1 cellular context compared by ENCODE assay signal in the genomic region with DNA sequence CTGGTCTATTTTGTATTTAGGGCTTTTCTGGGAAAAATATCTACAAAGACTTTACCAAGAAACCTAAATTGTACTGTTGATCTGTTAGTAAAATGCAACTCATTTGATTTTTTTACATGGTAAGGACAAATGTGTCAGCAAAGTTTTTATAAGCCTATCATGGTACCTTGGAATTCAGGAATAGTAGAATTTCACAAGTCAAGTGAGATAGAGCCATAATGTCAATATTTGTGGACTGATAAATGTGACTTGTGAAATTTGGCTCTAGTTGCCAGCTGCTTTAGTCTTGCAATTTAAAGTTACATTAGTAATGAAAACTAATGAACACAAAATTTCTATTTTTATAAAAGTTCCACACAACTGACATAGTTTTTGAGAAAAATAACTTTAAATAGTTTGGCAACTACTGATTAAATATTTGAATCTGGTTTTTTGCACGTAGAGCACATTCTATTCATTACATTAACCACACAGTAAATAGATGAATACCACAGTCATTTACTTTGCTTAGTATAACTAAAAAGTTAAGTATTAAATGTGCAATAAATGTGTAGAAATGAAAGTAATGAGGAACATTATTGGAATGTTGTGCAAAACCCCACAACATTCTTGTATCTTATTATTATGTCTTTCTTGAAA.
TF ChIP-seq lines count a peak whose summit lies in the region.

No MANE protein-coding gene starts in this region.

TF ChIP-seq in SK-N-SH, 30 proteins besides CTCF, POLR2A, EP300 and RAD21:
- TF ChIP-seq GATA2 (CRISPR knock-in tag; IDR thresholded peaks at IDR 0.05) = no peak
- TF ChIP-seq, protein P1, sequence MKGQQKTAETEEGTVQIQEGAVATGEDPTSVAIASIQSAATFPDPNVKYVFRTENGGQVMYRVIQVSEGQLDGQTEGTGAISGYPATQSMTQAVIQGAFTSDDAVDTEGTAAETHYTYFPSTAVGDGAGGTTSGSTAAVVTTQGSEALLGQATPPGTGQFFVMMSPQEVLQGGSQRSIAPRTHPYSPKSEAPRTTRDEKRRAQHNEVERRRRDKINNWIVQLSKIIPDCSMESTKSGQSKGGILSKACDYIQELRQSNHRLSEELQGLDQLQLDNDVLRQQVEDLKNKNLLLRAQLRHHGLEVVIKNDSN (IDR thresholded peaks at IDR 0.05; ENCODE audit: borderline replicate concordance, low read depth) = no peak
- TF ChIP-seq FOXM1 (IDR thresholded peaks at IDR 0.05; ENCODE audit: low read depth) = no peak
- TF ChIP-seq, protein P2, sequence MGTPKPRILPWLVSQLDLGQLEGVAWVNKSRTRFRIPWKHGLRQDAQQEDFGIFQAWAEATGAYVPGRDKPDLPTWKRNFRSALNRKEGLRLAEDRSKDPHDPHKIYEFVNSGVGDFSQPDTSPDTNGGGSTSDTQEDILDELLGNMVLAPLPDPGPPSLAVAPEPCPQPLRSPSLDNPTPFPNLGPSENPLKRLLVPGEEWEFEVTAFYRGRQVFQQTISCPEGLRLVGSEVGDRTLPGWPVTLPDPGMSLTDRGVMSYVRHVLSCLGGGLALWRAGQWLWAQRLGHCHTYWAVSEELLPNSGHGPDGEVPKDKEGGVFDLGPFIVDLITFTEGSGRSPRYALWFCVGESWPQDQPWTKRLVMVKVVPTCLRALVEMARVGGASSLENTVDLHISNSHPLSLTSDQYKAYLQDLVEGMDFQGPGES (IDR thresholded peaks at IDR 0.05; ENCODE audit: low read depth, low read length) = no peak
- TF ChIP-seq NFIC (IDR thresholded peaks at IDR 0.05; ENCODE audit: borderline replicate concordance) = no peak
- TF ChIP-seq SIN3A (IDR thresholded peaks at IDR 0.05; ENCODE audit: borderline replicate concordance, low read depth, low read length) = no peak
- TF ChIP-seq ELF1 (IDR thresholded peaks at IDR 0.05) = no peak
- TF ChIP-seq POLR2AphosphoS5 (IDR thresholded peaks at IDR 0.05; ENCODE audit: low read depth, low read length) = no peak
- TF ChIP-seq MEF2A (IDR thresholded peaks at IDR 0.05; ENCODE audit: borderline replicate concordance, low read depth) = no peak
- TF ChIP-seq, protein P3, sequence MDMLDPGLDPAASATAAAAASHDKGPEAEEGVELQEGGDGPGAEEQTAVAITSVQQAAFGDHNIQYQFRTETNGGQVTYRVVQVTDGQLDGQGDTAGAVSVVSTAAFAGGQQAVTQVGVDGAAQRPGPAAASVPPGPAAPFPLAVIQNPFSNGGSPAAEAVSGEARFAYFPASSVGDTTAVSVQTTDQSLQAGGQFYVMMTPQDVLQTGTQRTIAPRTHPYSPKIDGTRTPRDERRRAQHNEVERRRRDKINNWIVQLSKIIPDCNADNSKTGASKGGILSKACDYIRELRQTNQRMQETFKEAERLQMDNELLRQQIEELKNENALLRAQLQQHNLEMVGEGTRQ (IDR thresholded peaks at IDR 0.05; ENCODE audit: borderline replicate concordance, low read depth, low read length) = no peak
- no peak for TF ChIP-seq FOSL2 (IDR thresholded peaks at IDR 0.05; ENCODE audit: borderline replicate concordance, low read depth)
- TF ChIP-seq TEAD4 (IDR thresholded peaks at IDR 0.05; ENCODE audit: borderline replicate concordance, insufficient read depth) = no peak
- TF ChIP-seq FOXJ3 (CRISPR knock-in tag; IDR thresholded peaks at IDR 0.05) = no peak
